1 cellular context compared by ENCODE assay signal in the genomic region with DNA sequence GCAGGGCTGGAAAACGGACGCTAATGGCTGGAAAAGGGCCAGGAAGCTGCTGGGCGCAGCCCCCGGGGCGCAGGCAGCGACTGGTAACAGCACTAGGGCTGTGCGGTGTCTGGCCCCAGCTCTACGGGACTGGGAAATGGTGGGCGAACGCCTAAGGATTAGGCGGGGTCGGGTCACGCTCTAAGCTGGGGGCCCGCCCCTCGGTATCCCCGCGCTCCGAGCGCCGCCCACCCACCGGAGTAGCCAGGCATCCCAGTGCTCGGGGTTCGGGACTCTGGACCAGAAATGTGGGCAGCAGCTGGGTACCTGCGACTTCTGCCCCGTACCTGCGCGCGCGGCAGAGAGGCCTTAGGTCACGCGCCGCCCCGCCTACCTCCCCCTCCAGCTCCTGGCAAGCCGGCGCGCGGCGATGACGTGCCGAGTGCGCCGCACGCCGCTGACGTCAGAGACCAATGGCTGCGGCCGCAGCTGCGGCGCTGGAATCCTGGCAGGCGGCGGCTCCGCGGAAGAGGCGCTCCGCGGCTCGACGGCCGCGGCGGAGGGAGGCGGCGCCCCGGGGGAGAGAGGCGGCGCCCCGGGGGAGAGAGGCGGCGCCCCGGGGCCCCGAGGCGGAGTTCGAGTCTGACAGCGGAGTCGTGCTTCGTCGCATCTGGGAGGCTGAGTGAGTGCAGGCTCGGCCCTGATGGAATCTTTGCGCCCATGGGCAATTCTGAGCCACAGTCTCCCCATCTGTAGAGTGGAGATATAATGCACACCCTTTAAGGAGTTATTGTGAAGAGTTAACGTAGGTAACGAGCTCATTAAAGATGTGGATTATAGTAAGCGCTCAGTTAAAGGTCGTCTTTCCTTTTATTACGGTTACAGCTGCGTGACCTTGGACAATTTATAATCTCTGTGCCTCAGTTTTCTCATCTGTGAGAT.
TF ChIP-seq lines count a peak whose summit lies in the region.

Gene HPS4 (minus strand): TSS at position 345 of the 921 bp plus-strand sequence. CDS start 2,021 bp downstream, outside the sequence.
Gene SRRD (plus strand): TSS at position 439 of the 921 bp plus-strand sequence. CDS start 14 bp downstream, at position 453.

TF ChIP-seq in HepG2, 621 proteins besides CTCF, POLR2A, EP300 and RAD21 (continued from another document and continues in another):
- TF ChIP-seq PHF21A (CRISPR knock-in tag; IDR thresholded peaks at IDR 0.05) (peak; percentile 41; the same call in 1 of the 2 replicates), MED1 (CRISPR knock-in tag; IDR thresholded peaks at IDR 0.05) (peak; percentile 85), CHD4 (IDR thresholded peaks at IDR 0.05; ENCODE audit: borderline replicate concordance, low read length) (peak; percentile 100), ZNF263 (CRISPR knock-in tag; IDR thresholded peaks at IDR 0.05) (peak; percentile 55; the same call in 1 of the 2 replicates), ZNF563 (CRISPR knock-in tag; IDR thresholded peaks at IDR 0.05) (peak; percentile 33; the same call in 1 of the 2 replicates), HBP1 (CRISPR knock-in tag; IDR thresholded peaks at IDR 0.05; ENCODE audit: low read depth) (peak; percentile 48; the same call in 1 of the 2 replicates), RFX5 (IDR thresholded peaks at IDR 0.05; ENCODE audit: low read depth, low read length) (peak; percentile 39; the same call in 1 of the 2 replicates), WIZ (CRISPR knock-in tag; IDR thresholded peaks at IDR 0.05) (no peak), ZNF33A (CRISPR knock-in tag; IDR thresholded peaks at IDR 0.05; ENCODE audit: borderline replicate concordance) (no peak), THAP9 (CRISPR knock-in tag; IDR thresholded peaks at IDR 0.05; ENCODE audit: borderline replicate concordance) (peak; percentile 81; the same call in 1 of the 2 replicates), ZNF567 (CRISPR knock-in tag; IDR thresholded peaks at IDR 0.05; ENCODE audit: borderline replicate concordance) (peak; percentile 73; the same call in 1 of the 2 replicates), ZNF34 (CRISPR knock-in tag; IDR thresholded peaks at IDR 0.05; ENCODE audit: borderline replicate concordance) (no peak), ATRX (CRISPR knock-in tag; IDR thresholded peaks at IDR 0.05; ENCODE audit: borderline replicate concordance) (no peak), ARHGAP35 (CRISPR knock-in tag; IDR thresholded peaks at IDR 0.05; ENCODE audit: borderline replicate concordance) (peak; percentile 72), SRF (IDR thresholded peaks at IDR 0.05; ENCODE audit: low read depth, low read length) (peak; percentile 79), ZBTB26 (CRISPR knock-in tag; IDR thresholded peaks at IDR 0.05; ENCODE audit: borderline replicate concordance) (peak; percentile 85), KDM5B (CRISPR knock-in tag; IDR thresholded peaks at IDR 0.05; ENCODE audit: borderline replicate concordance) (peak; percentile 91), HINFP (CRISPR knock-in tag; IDR thresholded peaks at IDR 0.05; ENCODE audit: low read depth) (no peak), ZNF558 (CRISPR knock-in tag; IDR thresholded peaks at IDR 0.05; ENCODE audit: borderline replicate concordance) (no peak; the same call in 1 of the 2 replicates), ZNF83 (CRISPR knock-in tag; IDR thresholded peaks at IDR 0.05; ENCODE audit: borderline replicate concordance) (no peak), ZNF7 (CRISPR knock-in tag; IDR thresholded peaks at IDR 0.05) (no peak), ZNF772 (CRISPR knock-in tag; IDR thresholded peaks at IDR 0.05) (peak; percentile 81; the same call in 1 of the 2 replicates), ELF1 (CRISPR knock-in tag; IDR thresholded peaks at IDR 0.05) (peak; percentile 74), ZFP36L1 (CRISPR knock-in tag; IDR thresholded peaks at IDR 0.05) (peak; percentile 71; the same call in 1 of the 2 replicates), FOXA1 (IDR thresholded peaks at IDR 0.05) (no peak), FOXA1 (CRISPR knock-in tag; IDR thresholded peaks at IDR 0.05) (0 out of 2 replicates have a peak, but pooled peaks have one; percentile 7), FOXP1 (IDR thresholded peaks at IDR 0.05) (no peak), FOXP1 (CRISPR knock-in tag; IDR thresholded peaks at IDR 0.05) (no peak), ZNF331 (CRISPR knock-in tag; IDR thresholded peaks at IDR 0.05) (peak; percentile 88), ZSCAN5A (CRISPR knock-in tag; IDR thresholded peaks at IDR 0.05; ENCODE audit: borderline replicate concordance) (no peak), ZNF484 (CRISPR knock-in tag; IDR thresholded peaks at IDR 0.05; ENCODE audit: borderline replicate concordance, low read depth) (no peak), MYNN (CRISPR knock-in tag; IDR thresholded peaks at IDR 0.05; ENCODE audit: low read depth) (peak; percentile 73; the same call in 1 of the 2 replicates), TFDP1 (CRISPR knock-in tag; IDR thresholded peaks at IDR 0.05; ENCODE audit: borderline replicate concordance) (peak; percentile 78), TBL1XR1 (IDR thresholded peaks at IDR 0.05; ENCODE audit: borderline replicate concordance, low read length, partially characterized antibody) (peak; percentile 39)
- TF ChIP-seq, protein P1, sequence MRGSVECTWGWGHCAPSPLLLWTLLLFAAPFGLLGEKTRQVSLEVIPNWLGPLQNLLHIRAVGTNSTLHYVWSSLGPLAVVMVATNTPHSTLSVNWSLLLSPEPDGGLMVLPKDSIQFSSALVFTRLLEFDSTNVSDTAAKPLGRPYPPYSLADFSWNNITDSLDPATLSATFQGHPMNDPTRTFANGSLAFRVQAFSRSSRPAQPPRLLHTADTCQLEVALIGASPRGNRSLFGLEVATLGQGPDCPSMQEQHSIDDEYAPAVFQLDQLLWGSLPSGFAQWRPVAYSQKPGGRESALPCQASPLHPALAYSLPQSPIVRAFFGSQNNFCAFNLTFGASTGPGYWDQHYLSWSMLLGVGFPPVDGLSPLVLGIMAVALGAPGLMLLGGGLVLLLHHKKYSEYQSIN (CRISPR knock-in tag; IDR thresholded peaks at IDR 0.05; ENCODE audit: borderline replicate concordance) = no peak
- TF ChIP-seq, protein P2, sequence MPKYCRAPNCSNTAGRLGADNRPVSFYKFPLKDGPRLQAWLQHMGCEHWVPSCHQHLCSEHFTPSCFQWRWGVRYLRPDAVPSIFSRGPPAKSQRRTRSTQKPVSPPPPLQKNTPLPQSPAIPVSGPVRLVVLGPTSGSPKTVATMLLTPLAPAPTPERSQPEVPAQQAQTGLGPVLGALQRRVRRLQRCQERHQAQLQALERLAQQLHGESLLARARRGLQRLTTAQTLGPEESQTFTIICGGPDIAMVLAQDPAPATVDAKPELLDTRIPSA (CRISPR knock-in tag; IDR thresholded peaks at IDR 0.05; ENCODE audit: borderline replicate concordance) = peak; percentile 79; the same call in 1 of the 2 replicates
- TF ChIP-seq, protein P3, sequence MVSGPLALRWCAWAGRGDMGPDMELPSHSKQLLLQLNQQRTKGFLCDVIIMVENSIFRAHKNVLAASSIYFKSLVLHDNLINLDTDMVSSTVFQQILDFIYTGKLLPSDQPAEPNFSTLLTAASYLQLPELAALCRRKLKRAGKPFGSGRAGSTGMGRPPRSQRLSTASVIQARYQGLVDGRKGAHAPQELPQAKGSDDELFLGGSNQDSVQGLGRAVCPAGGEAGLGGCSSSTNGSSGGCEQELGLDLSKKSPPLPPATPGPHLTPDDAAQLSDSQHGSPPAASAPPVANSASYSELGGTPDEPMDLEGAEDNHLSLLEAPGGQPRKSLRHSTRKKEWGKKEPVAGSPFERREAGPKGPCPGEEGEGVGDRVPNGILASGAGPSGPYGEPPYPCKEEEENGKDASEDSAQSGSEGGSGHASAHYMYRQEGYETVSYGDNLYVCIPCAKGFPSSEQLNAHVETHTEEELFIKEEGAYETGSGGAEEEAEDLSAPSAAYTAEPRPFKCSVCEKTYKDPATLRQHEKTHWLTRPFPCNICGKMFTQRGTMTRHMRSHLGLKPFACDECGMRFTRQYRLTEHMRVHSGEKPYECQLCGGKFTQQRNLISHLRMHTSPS (CRISPR knock-in tag; IDR thresholded peaks at IDR 0.05; ENCODE audit: low read depth) = no peak
- TF ChIP-seq, protein P4, sequence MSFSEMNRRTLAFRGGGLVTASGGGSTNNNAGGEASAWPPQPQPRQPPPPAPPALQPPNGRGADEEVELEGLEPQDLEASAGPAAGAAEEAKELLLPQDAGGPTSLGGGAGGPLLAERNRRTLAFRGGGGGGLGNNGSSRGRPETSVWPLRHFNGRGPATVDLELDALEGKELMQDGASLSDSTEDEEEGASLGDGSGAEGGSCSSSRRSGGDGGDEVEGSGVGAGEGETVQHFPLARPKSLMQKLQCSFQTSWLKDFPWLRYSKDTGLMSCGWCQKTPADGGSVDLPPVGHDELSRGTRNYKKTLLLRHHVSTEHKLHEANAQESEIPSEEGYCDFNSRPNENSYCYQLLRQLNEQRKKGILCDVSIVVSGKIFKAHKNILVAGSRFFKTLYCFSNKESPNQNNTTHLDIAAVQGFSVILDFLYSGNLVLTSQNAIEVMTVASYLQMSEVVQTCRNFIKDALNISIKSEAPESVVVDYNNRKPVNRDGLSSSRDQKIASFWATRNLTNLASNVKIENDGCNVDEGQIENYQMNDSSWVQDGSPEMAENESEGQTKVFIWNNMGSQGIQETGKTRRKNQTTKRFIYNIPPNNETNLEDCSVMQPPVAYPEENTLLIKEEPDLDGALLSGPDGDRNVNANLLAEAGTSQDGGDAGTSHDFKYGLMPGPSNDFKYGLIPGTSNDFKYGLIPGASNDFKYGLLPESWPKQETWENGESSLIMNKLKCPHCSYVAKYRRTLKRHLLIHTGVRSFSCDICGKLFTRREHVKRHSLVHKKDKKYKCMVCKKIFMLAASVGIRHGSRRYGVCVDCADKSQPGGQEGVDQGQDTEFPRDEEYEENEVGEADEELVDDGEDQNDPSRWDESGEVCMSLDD (CRISPR knock-in tag; IDR thresholded peaks at IDR 0.05; ENCODE audit: borderline replicate concordance) = peak; percentile 86
